1 cellular context compared by ENCODE assay signal in genomic region chr3:128228366-128228910, GRCh38.
TF ChIP-seq lines count a peak whose summit lies in the region.

No MANE protein-coding gene starts in this region.

TF ChIP-seq in WTC11, 78 proteins besides CTCF, POLR2A, EP300 and RAD21 (continued from another document):
- no peak for TF ChIP-seq ZNF532 (CRISPR knock-in tag; IDR thresholded peaks at IDR 0.05; ENCODE audit: borderline replicate concordance)
